ENCODE assay signal across 8 cellular contexts in genomic region chr2:18976112-18976961, GRCh38.
A peak's percentile ranks its signal among the peaks of the same experiment; 100 is the strongest.
DNase-seq lines count a peak whose midpoint lies in the region; ATAC-seq and TF ChIP-seq lines count a peak whose summit lies in the region.

No MANE protein-coding gene starts in this region.

- intact Hi-C loops in testis (cut with DNase I; ENCODE audit: low total_unique reads): no loop called here
- intact Hi-C loops in naive thymus-derived CD4-positive, alpha-beta T cell (cut with micrococcal nuclease): no loop called here

- CTCF ChIA-PET in naive thymus-derived CD4-positive, alpha-beta T cell (lab: Charles Lee): no interaction called here

- H3K4me1 Mint-ChIP-seq in naive thymus-derived CD4-positive, alpha-beta T cell: no peaks in the 10 kb centered on the region

- H3K27ac ChIP-seq in testis: peak overlapping the region; percentile 6 to 43
- no peak overlapping the region for H3K27ac ChIP-seq in naive thymus-derived CD4-positive, alpha-beta T cell (ENCODE audit: low read depth, low read length)

- ATAC-seq in naive thymus-derived CD4-positive, alpha-beta T cell: no peak

- H3K9me3 ChIP-seq in testis: no peaks in the 10 kb centered on the region
- no peaks in the 10 kb centered on the region for H3K9me3 ChIP-seq in naive thymus-derived CD4-positive, alpha-beta T cell (ENCODE audit: control insufficient read depth in 2 of 3, low read length in 3 of 3)

- TF ChIP-seq CTCF in fibroblast of villous mesenchyme (IDR thresholded peaks at IDR 0.05; ENCODE audit: insufficient read depth, low read depth, low read length): no peak
- no peak for TF ChIP-seq CTCF in testis (IDR thresholded peaks at IDR 0.05)

- POLR2A ChIA-PET in naive thymus-derived CD4-positive, alpha-beta T cell (lab: Charles Lee): no interaction called here

- H3K4me3 ChIP-seq in fibroblast of villous mesenchyme (ENCODE audit: low read depth, low read length) (peak overlapping the region; percentile 39), testis (no peak overlapping the region)
- H3K4me3 ChIP-seq in naive thymus-derived CD4-positive, alpha-beta T cell (ENCODE audit: low read length): no peak overlapping the region

- no peaks in the 10 kb centered on the region for H3K27me3 ChIP-seq in testis
- no peaks in the 10 kb centered on the region for H3K27me3 ChIP-seq in naive thymus-derived CD4-positive, alpha-beta T cell (ENCODE audit: control insufficient read depth in 2 of 2, insufficient read depth in 2 of 2, low read length in 2 of 2)

- no peak overlapping the region for H3K4me3 Mint-ChIP-seq in naive thymus-derived CD4-positive, alpha-beta T cell

- DNase-seq in EL (peak; percentile 91), H4 (ENCODE audit: low spot score) (peak; percentile 87), NCI-H1436 (lab: John Stamatoyannopoulos, UW) (peak; percentile 82), fibroblast of villous mesenchyme (ENCODE audit: low read depth) (peak; percentile 95), testis (no peak), NCI-H82 (lab: John Stamatoyannopoulos, UW) (no peak), activated gamma-delta T cell (lab: John Stamatoyannopoulos, UW) (no peak)
- no peak for DNase-seq in naive thymus-derived CD4-positive, alpha-beta T cell

- H3K27ac Mint-ChIP-seq in naive thymus-derived CD4-positive, alpha-beta T cell: no peak overlapping the region

- H3K27me3 Mint-ChIP-seq in naive thymus-derived CD4-positive, alpha-beta T cell: no peaks in the 10 kb centered on the region

- peaks cover 0 to 6% (median 0%) of the 10 kb centered on the region in 11 donors for H3K9me3 Mint-ChIP-seq in naive thymus-derived CD4-positive, alpha-beta T cell

- no peaks in the 10 kb centered on the region for H3K4me1 ChIP-seq in testis
- no peaks in the 10 kb centered on the region for H3K4me1 ChIP-seq in naive thymus-derived CD4-positive, alpha-beta T cell (ENCODE audit: control insufficient read depth in 2 of 2, insufficient read depth in 2 of 2, low read length in 2 of 2)

- no peak for TF ChIP-seq POLR2A in testis (IDR thresholded peaks at IDR 0.05)

- H3K36me3 Mint-ChIP-seq in naive thymus-derived CD4-positive, alpha-beta T cell: peaks cover 0 to 8% (median 0%) of the 10 kb centered on the region in 5 donors

- no peaks in the 10 kb centered on the region for H3K36me3 ChIP-seq in testis (ENCODE audit: low read depth, missing control alignments)
- no peaks in the 10 kb centered on the region for H3K36me3 ChIP-seq in naive thymus-derived CD4-positive, alpha-beta T cell (ENCODE audit: control insufficient read depth in 2 of 3, insufficient read depth in 3 of 3, low read length in 3 of 3)

- 44 to 47% methylated on average over 14 of the region's 14 CpGs for whole genome bisulfite sequencing in testis, 2 donors

Comparison
In these comparisons a context has a peak if more than half of its experiments do, and no peak if none do; other contexts are left out.
1. DNase-seq: peak in EL (single experiment), H4 (single experiment), NCI-H1436 (single experiment) and fibroblast of villous mesenchyme (single experiment); none in testis (single experiment), NCI-H82 (single experiment), activated gamma-delta T cell (single experiment) and naive thymus-derived CD4-positive, alpha-beta T cell (0 of 9).